ENCODE assay signal across 1 cellular context in genomic region chr16:654034-654433, GRCh38.
A peak's percentile ranks its signal among the peaks of the same experiment; 100 is the strongest.
TF ChIP-seq lines count a peak whose summit lies in the region.

No MANE protein-coding gene starts in this region.

TF ChIP-seq in HepG2, 621 proteins besides CTCF, POLR2A, EP300 and RAD21 (continues in another document):
- TF ChIP-seq ZNF674 (CRISPR knock-in tag; IDR thresholded peaks at IDR 0.05; ENCODE audit: low read depth) (no peak), ZNF333 (CRISPR knock-in tag; IDR thresholded peaks at IDR 0.05; ENCODE audit: borderline replicate concordance) (no peak), ZGPAT (CRISPR knock-in tag; IDR thresholded peaks at IDR 0.05) (0 out of 2 replicates have a peak, but pooled peaks have one; percentile 37), ZNF230 (CRISPR knock-in tag; IDR thresholded peaks at IDR 0.05) (no peak), ZSCAN30 (CRISPR knock-in tag; IDR thresholded peaks at IDR 0.05) (no peak), HDAC1 (CRISPR knock-in tag; IDR thresholded peaks at IDR 0.05) (peak; percentile 20; the same call in 1 of the 2 replicates), ZNF143 (CRISPR knock-in tag; IDR thresholded peaks at IDR 0.05) (no peak), ZNF607 (CRISPR knock-in tag; IDR thresholded peaks at IDR 0.05; ENCODE audit: borderline replicate concordance) (no peak), CREB3 (CRISPR knock-in tag; IDR thresholded peaks at IDR 0.05) (no peak), SRSF4 (IDR thresholded peaks at IDR 0.05; ENCODE audit: low read depth, low read length, poor library complexity, severe bottlenecking) (no peak), ZKSCAN5 (CRISPR knock-in tag; IDR thresholded peaks at IDR 0.05) (no peak), ARID5B (CRISPR knock-in tag; IDR thresholded peaks at IDR 0.05) (peak; percentile 35; the same call in 1 of the 2 replicates), ZNF343 (CRISPR knock-in tag; IDR thresholded peaks at IDR 0.05) (no peak), TEAD2 (CRISPR knock-in tag; IDR thresholded peaks at IDR 0.05) (no peak), ZNF772 (CRISPR knock-in tag; IDR thresholded peaks at IDR 0.05) (no peak), SUZ12 (IDR thresholded peaks at IDR 0.05; ENCODE audit: low read depth, low read length) (no peak), MAX (IDR thresholded peaks at IDR 0.05) (peak; percentile 37; the same call in 1 of the 2 replicates), MED8 (CRISPR knock-in tag; IDR thresholded peaks at IDR 0.05; ENCODE audit: insufficient replicate concordance) (no peak), ZHX1 (CRISPR knock-in tag; IDR thresholded peaks at IDR 0.05; ENCODE audit: low read depth) (no peak), YEATS2 (CRISPR knock-in tag; IDR thresholded peaks at IDR 0.05; ENCODE audit: borderline replicate concordance) (peak; percentile 19; the same call in 1 of the 2 replicates), NR2F6 (IDR thresholded peaks at IDR 0.05) (peak; percentile 95), NR2F6 (CRISPR knock-in tag; IDR thresholded peaks at IDR 0.05) (peak; percentile 96), RFX5 (IDR thresholded peaks at IDR 0.05; ENCODE audit: low read depth, low read length) (no peak), ZNF704 (CRISPR knock-in tag; IDR thresholded peaks at IDR 0.05; ENCODE audit: borderline replicate concordance) (no peak), ZNF749 (CRISPR knock-in tag; IDR thresholded peaks at IDR 0.05; ENCODE audit: borderline replicate concordance) (no peak), PAXIP1 (CRISPR knock-in tag; conservative IDR thresholded peaks at IDR 0.05) (peak; percentile 42; the same call in 1 of the 2 replicates), MZF1 (CRISPR knock-in tag; IDR thresholded peaks at IDR 0.05; ENCODE audit: borderline replicate concordance) (no peak), ZNF136 (CRISPR knock-in tag; IDR thresholded peaks at IDR 0.05; ENCODE audit: low read depth) (no peak), NR2F2 (IDR thresholded peaks at IDR 0.05; ENCODE audit: borderline replicate concordance, low read depth) (peak; percentile 85), BRD4 (CRISPR knock-in tag; IDR thresholded peaks at IDR 0.05) (no peak), PHF5A (CRISPR knock-in tag; IDR thresholded peaks at IDR 0.05; ENCODE audit: low read depth, unreplicated experiment) (no peak), ZNF382 (CRISPR knock-in tag; IDR thresholded peaks at IDR 0.05; ENCODE audit: borderline replicate concordance) (no peak), ZNF710 (CRISPR knock-in tag; IDR thresholded peaks at IDR 0.05; ENCODE audit: borderline replicate concordance) (no peak), ZC3H13 (CRISPR knock-in tag; IDR thresholded peaks at IDR 0.05) (no peak), PAWR (CRISPR knock-in tag; IDR thresholded peaks at IDR 0.05; ENCODE audit: borderline replicate concordance) (no peak), PATZ1 (CRISPR knock-in tag; IDR thresholded peaks at IDR 0.05) (peak; percentile 80), STAT6 (CRISPR knock-in tag; IDR thresholded peaks at IDR 0.05; ENCODE audit: borderline replicate concordance) (no peak)
